ENCODE assay signal across 20 cellular contexts in the genomic region with DNA sequence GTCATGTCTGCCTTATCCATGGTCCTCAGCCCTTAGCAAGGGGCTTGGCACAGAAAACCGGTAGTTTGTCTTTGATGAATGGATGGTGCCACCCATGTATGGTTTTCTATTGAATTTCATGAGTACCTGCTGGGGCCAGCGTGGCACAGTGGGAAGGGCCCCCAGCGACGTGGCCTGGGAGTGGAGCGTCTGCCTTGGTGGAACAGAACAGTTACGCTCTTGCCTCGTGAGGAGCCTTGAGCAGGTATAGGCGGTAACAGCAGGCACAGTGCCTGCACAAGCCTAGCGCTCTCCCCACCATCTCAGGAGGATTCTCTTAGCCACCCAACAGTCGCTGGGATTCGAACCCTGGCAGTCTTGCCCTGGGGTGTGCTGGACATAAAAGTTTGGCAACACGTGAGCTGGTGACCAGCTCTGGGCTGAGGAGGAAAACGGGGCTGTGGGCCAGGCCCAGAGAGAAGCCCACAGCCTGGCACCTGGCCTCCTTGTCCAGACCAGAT. TPM values are rescaled to one million over a fixed set of nuclear protein-coding genes. Genes with fewer than 3 reads are reported as not detected.
A peak's percentile ranks its signal among the peaks of the same experiment; 100 is the strongest.
DNase-seq lines count a peak whose midpoint lies in the region; ATAC-seq, FAIRE-seq and TF ChIP-seq lines count a peak whose summit lies in the region.
"Had no signal": no experiment of that assay in that cellular context is flagged by ENCODE, and none has a peak within 500 bp of the region (broad histone marks: within the 10 kb centered on the region; RNA-seq: fewer than 3 reads in every experiment).

No MANE protein-coding gene starts in this region.

- BruUV-seq in MCF 10A (replicated peaks; lab: Mats Ljungman, UMichigan): no TSS peak

- peak overlapping the region in 8 of 11 experiments; percentile 8 to 91 (median 66); a peak in 12 of 22 replicates for H3K27ac ChIP-seq in BLaER1 treated with 17β-estradiol and CSF1 and Interleukin-3, amounts not matched to agents 10 nM and 100 nM
- no peak overlapping the region for H3K27ac ChIP-seq in kidney (ENCODE audit: low read depth in 2 of 2, low read length in 2 of 2)
- no peak overlapping the region for H3K27ac ChIP-seq in prostate gland
- H3K27ac ChIP-seq: GM23248 had no signal

- no peak for DNase-seq in HTR-8/SVneo (ENCODE audit: insufficient read length, low spot score)
- peak; percentile 53 for DNase-seq in kidney
- peak; percentile 45 for DNase-seq in sciatic nerve (ENCODE audit: low spot score)
- no peak for DNase-seq in prostate gland (ENCODE audit: low spot score)
- DNase-seq in MCF 10A (ENCODE audit: unreplicated experiment): no peak
- DNase-seq: BE2C, DMS 273 treated with DMSO at 0.1 percent for 48 hours, GDM1, GM23248, HCEC 1CT, MG63, NCI-H1092, NCI-H146, NCI-H2081, NCI-H748 treated with DMSO at 0.1 percent for 48 hours, SK-N-SH had no signal

- peak overlapping the region; percentile 14 to 94 (median 86); a peak in 14 of 22 replicates for H3K9ac ChIP-seq in BLaER1 treated with 17β-estradiol and CSF1 and Interleukin-3, amounts not matched to agents 10 nM and 100 nM
- no peak overlapping the region for H3K9ac ChIP-seq in kidney (ENCODE audit: low read length in 2 of 2)
- H3K9ac ChIP-seq: GM23248, SK-N-SH had no signal

- no peak overlapping the region for H3K27ac Mint-ChIP-seq in MCF 10A (ENCODE audit: low read depth, unreplicated experiment)

- TF ChIP-seq POLR2A in prostate gland (IDR thresholded peaks at IDR 0.05): no peak

- H3K27me3 ChIP-seq in BLaER1 treated with 17β-estradiol and CSF1 and Interleukin-3, amounts not matched to agents 10 nM and 100 nM: no peaks in the 10 kb centered on the region
- no peaks in the 10 kb centered on the region for H3K27me3 ChIP-seq in prostate gland (replicated peaks; ENCODE audit: insufficient read depth)
- H3K27me3 ChIP-seq: BE2C, MG63 had no signal

- peaks cover 75 to 90% (median 80%) of the 10 kb centered on the region in 11 experiments for H3K36me3 ChIP-seq in BLaER1 treated with 17β-estradiol and CSF1 and Interleukin-3, amounts not matched to agents 10 nM and 100 nM
- H3K36me3 ChIP-seq in kidney (ENCODE audit: control insufficient read depth in 1 of 2, insufficient read depth in 2 of 2, low read length in 2 of 2) (peaks cover 2 to 4% of the 10 kb centered on the region in 2 donors), prostate gland (peaks cover 0 to 9% of the 10 kb centered on the region in 2 donors)

- H3K4me3 ChIP-seq in BLaER1 treated with 17β-estradiol and CSF1 and Interleukin-3, amounts not matched to agents 10 nM and 100 nM: peak overlapping the region in 1 of 10 experiments; percentile 73; a peak in 1 of 20 replicates
- H3K4me3 ChIP-seq in kidney (ENCODE audit: low read length in 2 of 2) (no peak overlapping the region), prostate gland (no peak overlapping the region)
- H3K4me3 ChIP-seq: GM12878, GM23248, MG63 had no signal

- H3K4me1 ChIP-seq in BLaER1 treated with 17β-estradiol and CSF1 and Interleukin-3, amounts not matched to agents 10 nM and 100 nM: peaks cover 49 to 70% (median 56%) of the 10 kb centered on the region in 10 experiments
- H3K4me1 ChIP-seq in kidney (ENCODE audit: control insufficient read depth in 1 of 2, insufficient read depth in 1 of 2, low read depth in 1 of 2, low read length in 2 of 2): peaks cover 5 to 21% of the 10 kb centered on the region in 2 donors
- peaks cover 13% of the 10 kb centered on the region for H3K4me1 ChIP-seq in prostate gland (replicated peaks)

- no peaks in the 10 kb centered on the region for H3K27me3 Mint-ChIP-seq in MCF 10A (ENCODE audit: insufficient read depth, unreplicated experiment)

- CTCF ChIA-PET in MCF 10A (lab: Yijun Ruan, JAX): interaction anchor here (2.3 kb wide), 1 partner anchor 17 kb away, joined by 8 read pairs; no protein-coding TSS in a partner anchor

- FAIRE-seq in HTR-8/SVneo (lab: Jason Lieb, UNC) (peak; percentile 31), kidney (lab: Jason Lieb, UNC) (no peak)
- FAIRE-seq: GM12878, GM18507 had no signal

- peaks cover 45 to 95% (median 81%) of the 10 kb centered on the region in 11 experiments for H4K20me1 ChIP-seq in BLaER1 treated with 17β-estradiol and CSF1 and Interleukin-3, amounts not matched to agents 10 nM and 100 nM

- no peak for ATAC-seq in sciatic nerve
- ATAC-seq in HG03439 (IDR thresholded peaks at IDR 0.05; ENCODE audit: unreplicated experiment): no peak
- ATAC-seq: GM12878 had no signal

- H3K4me2 ChIP-seq in BLaER1 treated with 17β-estradiol and CSF1 and Interleukin-3, amounts not matched to agents 10 nM and 100 nM: peak overlapping the region in 9 of 11 experiments; percentile 9 to 95 (median 89); a peak in 13 of 22 replicates
- H3K4me2 ChIP-seq: SK-N-SH had no signal

- intact Hi-C loops in kidney (cut with DNase I) (no loop called here), sciatic nerve (cut with DNase I) (no loop called here), prostate gland (cut with DNase I) (loop anchor here (5.0 kb wide), 1 partner anchor 33 kb away; the partner anchor contains the start of gene GRK2), MCF 10A (cut with micrococcal nuclease) (no loop called here)

- peaks cover 38% of the 10 kb centered on the region for H3K36me3 Mint-ChIP-seq in MCF 10A (ENCODE audit: insufficient read depth, unreplicated experiment)

- H3K9me3 Mint-ChIP-seq in MCF 10A (ENCODE audit: unreplicated experiment): peaks cover 14% of the 10 kb centered on the region

- POLR2A ChIA-PET in MCF 10A (lab: Yijun Ruan, JAX): interaction anchor here (0.7 to 5.7 kb wide), 2 partner anchors 9 to 16 kb away, joined by 3 to 107 read pairs; no protein-coding TSS in a partner anchor

- H3K4me1 Mint-ChIP-seq in MCF 10A (ENCODE audit: insufficient read depth, unreplicated experiment): peaks cover 11% of the 10 kb centered on the region

- peaks cover 6 to 15% (median 8%) of the 10 kb centered on the region in 11 experiments for H3K9me3 ChIP-seq in BLaER1 treated with 17β-estradiol and CSF1 and Interleukin-3, amounts not matched to agents 10 nM and 100 nM (replicated peaks in 1 of 11)
- H3K9me3 ChIP-seq in kidney (ENCODE audit: control insufficient read depth in 1 of 2, low read length in 2 of 2): no peaks in the 10 kb centered on the region
- H3K9me3 ChIP-seq in prostate gland: no peaks in the 10 kb centered on the region
- H3K9me3 ChIP-seq: BE2C had no signal

- 95% methylated on average over 13 of the region's 13 CpGs for WGBS in prostate gland

- no peak for TF ChIP-seq CTCF in kidney (IDR thresholded peaks at IDR 0.05; ENCODE audit: borderline replicate concordance, extremely low read depth, insufficient read depth)
- no peak for TF ChIP-seq CTCF in prostate gland (IDR thresholded peaks at IDR 0.05)
- no peak for TF ChIP-seq CTCF in MCF 10A (IDR thresholded peaks at IDR 0.05; ENCODE audit: unreplicated experiment)

- H3K4me3 Mint-ChIP-seq in MCF 10A (ENCODE audit: unreplicated experiment): no peak overlapping the region

RNA-seq across cellular contexts. Expression of gene SSH3, which starts 3.0 kb away (rescaled TPM):
- total RNA-seq in kidney (68.9 TPM), sciatic nerve (40.7 TPM), prostate gland (100 to 1,000 TPM in 1 of 2 donors, 10 to 100 TPM in 1; 70.9 to 101 TPM), MCF 10A (2022) (31.7 and 38.0 TPM in 2 replicates)
- polyA plus RNA-seq in kidney (ENCODE audit: insufficient read depth, low read depth, low replicate concordance): 25.0 TPM

RNA-seq across cellular contexts. Expression of gene ANKRD13D, which starts 11.2 kb away (rescaled TPM):
- 68.3 TPM for total RNA-seq in kidney
- polyA plus RNA-seq in kidney (ENCODE audit: insufficient read depth, low read depth, low replicate concordance): 21.9 TPM
- total RNA-seq in sciatic nerve: 69.7 TPM
- total RNA-seq in prostate gland: 10 to 100 TPM; 35.9 to 75.3 TPM
- 39.7 and 46.2 TPM in 2 replicates for total RNA-seq in MCF 10A (2022)

RNA-seq across cellular contexts. Expression of gene GRK2, which starts 34.0 kb away (rescaled TPM):
- total RNA-seq in kidney (80.8 TPM), sciatic nerve (61.7 TPM), prostate gland (100 to 1,000 TPM; 102 to 111 TPM), MCF 10A (2022) (48.1 and 50.1 TPM in 2 replicates)
- 28.2 TPM for polyA plus RNA-seq in kidney (ENCODE audit: insufficient read depth, low read depth, low replicate concordance)

RNA-seq across cellular contexts. Expression of gene POLD4, which starts 53.0 kb away (rescaled TPM):
- total RNA-seq in kidney (54.4 TPM), sciatic nerve (43.5 TPM), prostate gland (100 to 1,000 TPM in 1 of 2 donors, 10 to 100 TPM in 1; 95.1 to 145 TPM), MCF 10A (2022) (54.8 and 79.9 TPM in 2 replicates)
- polyA plus RNA-seq in kidney (ENCODE audit: insufficient read depth, low read depth, low replicate concordance): 174 TPM

Comparison
In these comparisons a context has a peak if more than half of its experiments do, and no peak if none do; other contexts are left out.
1. H3K27ac ChIP-seq: peak in BLaER1 treated with 17β-estradiol and CSF1 and Interleukin-3, amounts not matched to agents 10 nM and 100 nM (8 of 11); none in kidney (0 of 2) and prostate gland (0 of 2).
2. H3K9ac ChIP-seq: peak in BLaER1 treated with 17β-estradiol and CSF1 and Interleukin-3, amounts not matched to agents 10 nM and 100 nM (11 of 11); none in kidney (0 of 2).
3. DNase-seq: peak in kidney (single experiment) and sciatic nerve (single experiment); none in HTR-8/SVneo (single experiment), prostate gland (single experiment) and MCF 10A (single experiment).